Comparison of ENCODE assay signal across 23 cellular contexts in genomic region chr3:27646891-27647290, GRCh38.
"Had no signal": no experiment of that assay in that cellular context is flagged by ENCODE, and none has a peak within 500 bp of the region (broad histone marks: within the 10 kb centered on the region; RNA-seq: fewer than 3 reads in every experiment).

No MANE protein-coding gene starts in this region.

- H3K4me1 ChIP-seq: colonic mucosa, esophagus muscularis mucosa, foreskin keratinocyte, gastrocnemius medialis, gastroesophageal sphincter, heart left ventricle, heart right ventricle had no signal

- H3K36me3 ChIP-seq: colonic mucosa, esophagus muscularis mucosa, esophagus squamous epithelium, gastrocnemius medialis, gastroesophageal sphincter, heart left ventricle, heart right ventricle had no signal

- H3K4me3 ChIP-seq: colonic mucosa, coronary artery, dorsolateral prefrontal cortex, esophagus muscularis mucosa, esophagus squamous epithelium, gastrocnemius medialis, gastroesophageal sphincter, heart left ventricle, heart right ventricle had no signal

- DNase-seq: colonic mucosa; cortex of kidney; dermis blood vessel endothelial cell; dorsolateral prefrontal cortex; effector CD4-positive, alpha-beta T cell; effector CD8-positive, alpha-beta T cell; effector memory CD4-positive, alpha-beta T cell; effector memory CD8-positive, alpha-beta T cell; endodermal cell; erythroblast; esophagus squamous epithelium; foreskin fibroblast; foreskin keratinocyte; foreskin melanocyte; gastrocnemius medialis; glutamatergic neuron; heart left ventricle; heart right ventricle had no signal

- H3K9me3 ChIP-seq: colonic mucosa, esophagus muscularis mucosa, esophagus squamous epithelium, gastrocnemius medialis, gastroesophageal sphincter, heart left ventricle, heart right ventricle had no signal

- H3K27me3 ChIP-seq: colonic mucosa, dorsolateral prefrontal cortex, esophagus muscularis mucosa, esophagus squamous epithelium, foreskin keratinocyte, gastrocnemius medialis, gastroesophageal sphincter, heart left ventricle had no signal

- H3K27ac ChIP-seq: colonic mucosa, coronary artery, dorsolateral prefrontal cortex, epithelial cell of prostate, esophagus muscularis mucosa, esophagus squamous epithelium, foreskin keratinocyte, gastrocnemius medialis, gastroesophageal sphincter, heart left ventricle, heart right ventricle had no signal

- ATAC-seq: effector memory CD8-positive, alpha-beta T cell; esophagus mucosa; foreskin keratinocyte; gastrocnemius medialis; gastroesophageal sphincter; heart left ventricle; heart right ventricle had no signal
